26 cellular contexts compared by ENCODE assay signal in the genomic region with DNA sequence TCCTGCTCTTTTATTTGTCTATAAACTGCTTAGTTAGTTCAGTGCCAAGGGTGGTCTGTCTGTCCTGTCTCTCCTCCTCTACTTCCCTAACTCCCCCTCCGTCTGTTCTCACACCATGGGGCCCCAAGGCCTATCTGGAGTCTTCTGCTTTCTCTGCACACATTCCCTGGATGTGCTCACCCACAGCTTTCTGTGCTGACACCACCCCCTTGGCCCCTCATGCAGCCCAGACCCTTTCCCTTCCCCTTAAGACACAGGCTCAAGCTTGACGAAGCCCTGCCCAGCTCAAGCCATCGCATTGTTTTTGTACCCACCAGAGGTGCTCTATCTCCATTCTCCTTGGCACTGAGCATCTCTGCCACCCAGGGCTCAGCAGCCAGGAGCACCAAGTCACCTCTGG.
"Had no signal": no experiment of that assay in that cellular context is flagged by ENCODE, and none has a peak within 500 bp of the region (broad histone marks: within the 10 kb centered on the region; RNA-seq: fewer than 3 reads in every experiment).

No MANE protein-coding gene starts in this region.

- FAIRE-seq: endometrium, endothelial cell of umbilical vein, frontal cortex had no signal

- H3K4me1 ChIP-seq: ascending aorta, breast epithelium, colonic mucosa, esophagus squamous epithelium had no signal

- H3K4me3 ChIP-seq: ascending aorta, breast epithelium, cardiac muscle cell, colonic mucosa, esophagus squamous epithelium had no signal

- H3K27me3 ChIP-seq: ascending aorta, breast epithelium, cardiac muscle cell, colonic mucosa had no signal

- H3K36me3 ChIP-seq: ascending aorta, breast epithelium, cardiac muscle cell, colonic mucosa, esophagus squamous epithelium, WERI-Rb-1 had no signal

- H3K9me3 ChIP-seq: ascending aorta, breast epithelium, colonic mucosa, esophagus squamous epithelium had no signal

- DNase-seq: activated B cell treated with CpG ODN at 0.5 μM for 24 hours; activated CD4-positive, alpha-beta memory T cell treated with anti-CD3 and anti-CD28 coated beads for 36 hours; activated CD4-positive, alpha-beta T cell treated with anti-CD3 and anti-CD28 coated beads for 48 hours; activated CD8-positive, alpha-beta memory T cell treated with anti-CD3 and anti-CD28 coated beads, Interleukin-2, amount 10 ng/mL, durations not matched to agents 7 days and 5 days; activated CD8-positive, alpha-beta memory T cell treated with anti-CD3 and anti-CD28 coated beads, Interleukin-2, amount 50 U/mL, for 4 hours; activated CD8-positive, alpha-beta T cell treated with anti-CD3 and anti-CD28 coated beads, Interleukin-2, amount 10 ng/mL, durations not matched to agents 7 days and 5 days; activated gamma-delta T cell; activated naive CD4-positive, alpha-beta T cell; activated naive CD4-positive, alpha-beta T cell treated with anti-CD3 and anti-CD28 coated beads, Interleukin-2, amount 10 ng/mL, durations not matched to agents 7 days and 5 days; activated naive CD8-positive, alpha-beta T cell treated with anti-CD3 and anti-CD28 coated beads, Interleukin-2, amount 10 ng/mL, durations not matched to agents 7 days and 5 days; activated T-cell treated with anti-CD3 and anti-CD28 coated beads, Interleukin-2, amount 50 U/mL, for 1 hour; activated T-cell treated with anti-CD3 and anti-CD28 coated beads, Interleukin-2, amount 50 U/mL, for 72 hours; colonic mucosa; effector CD8-positive, alpha-beta T cell; esophagus squamous epithelium; T-helper 1 cell; T-helper 17 cell; T1000; WERI-Rb-1 had no signal

- H3K27ac ChIP-seq: ascending aorta, breast epithelium, cardiac muscle cell, colonic mucosa, epithelial cell of prostate, esophagus squamous epithelium, WERI-Rb-1 had no signal
